Comparison of ENCODE assay signal across 20 cellular contexts in the genomic region with DNA sequence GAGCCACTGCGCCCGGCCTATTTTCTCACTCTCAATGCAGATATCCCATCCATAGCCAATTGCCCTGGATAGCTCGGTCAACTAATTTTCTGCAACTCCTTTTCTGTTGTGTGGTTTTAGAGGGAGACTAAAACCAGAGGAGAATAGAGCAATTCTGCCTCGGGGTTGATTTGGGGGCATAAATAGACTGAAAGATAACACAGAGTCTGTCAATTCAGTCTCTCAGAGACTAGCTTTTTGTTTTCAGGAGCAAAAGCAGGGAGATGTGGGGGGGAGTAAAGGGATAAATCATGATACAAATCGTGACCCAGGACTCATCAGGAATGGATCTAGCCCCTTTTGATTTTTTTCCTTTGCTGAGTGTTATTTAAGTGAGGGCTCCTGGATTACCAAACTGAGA. TPM values are rescaled to one million over a fixed set of nuclear protein-coding genes. Genes with fewer than 3 reads are reported as not detected.
DNase-seq lines count a peak whose midpoint lies in the region; ATAC-seq, FAIRE-seq and TF ChIP-seq lines count a peak whose summit lies in the region.
"Had no signal": no experiment of that assay in that cellular context is flagged by ENCODE, and none has a peak within 500 bp of the region (broad histone marks: within the 10 kb centered on the region; RNA-seq: fewer than 3 reads in every experiment).

No MANE protein-coding gene starts in this region.

- intact Hi-C loops in activated CD8-positive, alpha-beta T cell treated with anti-CD3 and anti-CD28 coated beads for 36 hours (cut with micrococcal nuclease) = no loop called here
- intact Hi-C loops in esophagus muscularis mucosa (cut with DNase I) = no loop called here

- no peaks in the 10 kb centered on the region for H4K20me1 ChIP-seq in keratinocyte (ENCODE audit: control insufficient read depth, extremely low read depth, insufficient read depth, low read length)

- peaks cover 44% of the 10 kb centered on the region for H3K79me2 ChIP-seq in keratinocyte (ENCODE audit: control insufficient read depth, insufficient read depth, low read length)

- DNase-seq in stimulated activated naive CD8-positive, alpha-beta T cell treated with anti-CD3 and anti-CD28 coated beads, Interleukin-15, amount 100 ng/mL, for 72 hours = no peak
- DNase-seq in activated CD8-positive, alpha-beta T cell treated with anti-CD3 and anti-CD28 coated beads for 36 hours = no peak
- DNase-seq in keratinocyte (ENCODE audit: low read depth, low spot score) (no peak), MG63 (no peak), esophagus muscularis mucosa (ENCODE audit: extremely low spot score) (no peak), caudate nucleus (lab: John Stamatoyannopoulos, UW) (no peak), HFFc6 (no peak)
- DNase-seq: activated effector memory CD4-positive, alpha-beta T cell treated with anti-CD3 and anti-CD28 coated beads, Interleukin-2, amount 50 U/mL, for 16 hours; Caco-2; DND-41; GOT3; left ventricle myocardium superior; NCI-H146; occipital lobe; SHP77; small intestine; stimulated activated naive CD4-positive, alpha-beta T cell treated with Interleukin-2 at 50 U/mL for 16 hours; transverse colon had no signal

- H3K4me3 ChIP-seq in keratinocyte (ENCODE audit: control insufficient read depth in 2 of 3, extremely low read depth in 1 of 3, insufficient read depth in 2 of 3, low read depth in 1 of 3, low read length in 3 of 3) (no peak overlapping the region), MG63 (no peak overlapping the region), esophagus muscularis mucosa (no peak overlapping the region)
- H3K4me3 ChIP-seq: transverse colon had no signal

- H3K4me3 Mint-ChIP-seq in stimulated activated naive CD8-positive, alpha-beta T cell treated with anti-CD3 and anti-CD28 coated beads, Interleukin-15, Interleukin-2, amounts not matched to agents 100 ng/mL and 50 ng/mL, for 24 hours = no peak overlapping the region
- no peak overlapping the region for H3K4me3 Mint-ChIP-seq in stimulated activated naive CD8-positive, alpha-beta T cell treated with anti-CD3 and anti-CD28 coated beads, Interleukin-15, amount 100 ng/mL, for 72 hours
- H3K4me3 Mint-ChIP-seq in activated CD8-positive, alpha-beta T cell treated with anti-CD3 and anti-CD28 coated beads for 36 hours = no peak overlapping the region
- no peak overlapping the region for H3K4me3 Mint-ChIP-seq in HFFc6

- H3K36me3 ChIP-seq in keratinocyte (ENCODE audit: control insufficient read depth in 2 of 2, extremely low read depth in 1 of 2, insufficient read depth in 2 of 2, low read length in 2 of 2) = peaks cover 3 to 10% of the 10 kb centered on the region in 2 experiments
- peaks cover 60% of the 10 kb centered on the region for H3K36me3 ChIP-seq in MG63
- H3K36me3 ChIP-seq in esophagus muscularis mucosa = peaks cover 0 to 14% (median 0%) of the 10 kb centered on the region in 4 donors
- H3K36me3 ChIP-seq: transverse colon had no signal

- TF ChIP-seq CTCF in activated CD8-positive, alpha-beta T cell treated with anti-CD3 and anti-CD28 coated beads for 36 hours (IDR thresholded peaks at IDR 0.05) = no peak
- TF ChIP-seq CTCF in keratinocyte (optimal IDR thresholded peaks at IDR 0.05 in 1 of 3, IDR thresholded peaks at IDR 0.05 in 1 of 3, conservative IDR thresholded peaks at IDR 0.05 in 1 of 3; ENCODE audit: extremely low read depth in 1 of 3, insufficient read depth in 2 of 3, low read length in 3 of 3) = no peak
- TF ChIP-seq CTCF in esophagus muscularis mucosa (IDR thresholded peaks at IDR 0.05) = no peak
- TF ChIP-seq CTCF in HFFc6 (IDR thresholded peaks at IDR 0.05) = no peak

- dilution Hi-C loops in keratinocyte (cut with MboI; ENCODE audit: extremely low pct_ligation_motif_present, low sequenced_read_pairs) = no loop called here

- H3K4me1 ChIP-seq in keratinocyte (ENCODE audit: control insufficient read depth, extremely low read depth, insufficient read depth, low read length) = peaks cover 20% of the 10 kb centered on the region
- peaks cover 23 to 91% (median 77%) of the 10 kb centered on the region in 4 donors for H3K4me1 ChIP-seq in esophagus muscularis mucosa

- 84% methylated on average over 5 of the region's 5 CpGs for WGBS in esophagus muscularis mucosa

- POLR2A ChIA-PET in activated CD8-positive, alpha-beta T cell treated with anti-CD3 and anti-CD28 coated beads for 36 hours (lab: Charles Lee) = interaction anchor here (0.7 to 1.5 kb wide), 2 partner anchors 27 to 72 kb away, joined by 3 read pairs; no protein-coding TSS in a partner anchor

- H3K4me1 Mint-ChIP-seq in stimulated activated naive CD8-positive, alpha-beta T cell treated with anti-CD3 and anti-CD28 coated beads, Interleukin-15, Interleukin-2, amounts not matched to agents 100 ng/mL and 50 ng/mL, for 24 hours (ENCODE audit: low read depth) = peaks cover 48% of the 10 kb centered on the region
- peaks cover 45% of the 10 kb centered on the region for H3K4me1 Mint-ChIP-seq in stimulated activated naive CD8-positive, alpha-beta T cell treated with anti-CD3 and anti-CD28 coated beads, Interleukin-15, amount 100 ng/mL, for 72 hours
- H3K4me1 Mint-ChIP-seq in activated CD8-positive, alpha-beta T cell treated with anti-CD3 and anti-CD28 coated beads for 36 hours (ENCODE audit: low read depth) = peaks cover 50% of the 10 kb centered on the region
- H3K4me1 Mint-ChIP-seq in HFFc6 (ENCODE audit: low read depth) = peaks cover 48% of the 10 kb centered on the region

- H3K27me3 ChIP-seq in keratinocyte (ENCODE audit: control insufficient read depth, extremely low read depth, insufficient read depth, low read length) (no peaks in the 10 kb centered on the region), MG63 (no peaks in the 10 kb centered on the region), esophagus muscularis mucosa (no peaks in the 10 kb centered on the region)
- H3K27me3 ChIP-seq: transverse colon had no signal

- H3K9me3 ChIP-seq in keratinocyte (ENCODE audit: control insufficient read depth, low read depth, low read length) = no peaks in the 10 kb centered on the region
- no peaks in the 10 kb centered on the region for H3K9me3 ChIP-seq in MG63
- H3K9me3 ChIP-seq in esophagus muscularis mucosa = no peaks in the 10 kb centered on the region
- H3K9me3 ChIP-seq: Caco-2, transverse colon had no signal

- H3K27ac Mint-ChIP-seq in stimulated activated naive CD8-positive, alpha-beta T cell treated with anti-CD3 and anti-CD28 coated beads, Interleukin-15, Interleukin-2, amounts not matched to agents 100 ng/mL and 50 ng/mL, for 24 hours = peak overlapping the region; percentile 52
- H3K27ac Mint-ChIP-seq in stimulated activated naive CD8-positive, alpha-beta T cell treated with anti-CD3 and anti-CD28 coated beads, Interleukin-15, amount 100 ng/mL, for 72 hours = peak overlapping the region in 1 of 2 donors; percentile 19
- H3K27ac Mint-ChIP-seq in activated CD8-positive, alpha-beta T cell treated with anti-CD3 and anti-CD28 coated beads for 36 hours = peak overlapping the region; percentile 68
- H3K27ac Mint-ChIP-seq in HFFc6 = no peak overlapping the region

- H3K9me3 Mint-ChIP-seq in stimulated activated naive CD8-positive, alpha-beta T cell treated with anti-CD3 and anti-CD28 coated beads, Interleukin-15, Interleukin-2, amounts not matched to agents 100 ng/mL and 50 ng/mL, for 24 hours = no peaks in the 10 kb centered on the region
- no peaks in the 10 kb centered on the region for H3K9me3 Mint-ChIP-seq in stimulated activated naive CD8-positive, alpha-beta T cell treated with anti-CD3 and anti-CD28 coated beads, Interleukin-15, amount 100 ng/mL, for 72 hours
- H3K9me3 Mint-ChIP-seq in activated CD8-positive, alpha-beta T cell treated with anti-CD3 and anti-CD28 coated beads for 36 hours = no peaks in the 10 kb centered on the region
- no peaks in the 10 kb centered on the region for H3K9me3 Mint-ChIP-seq in HFFc6

- ATAC-seq in stimulated activated naive CD8-positive, alpha-beta T cell treated with anti-CD3 and anti-CD28 coated beads, Interleukin-15, amount 100 ng/mL, for 72 hours = no peak
- no peak for ATAC-seq in activated CD8-positive, alpha-beta T cell treated with anti-CD3 and anti-CD28 coated beads for 36 hours
- ATAC-seq: left ventricle myocardium superior had no signal

- TF ChIP-seq POLR2A in esophagus muscularis mucosa (IDR thresholded peaks at IDR 0.05; ENCODE audit: low read depth) = no peak

- no peak overlapping the region for H2AFZ ChIP-seq in keratinocyte (ENCODE audit: control insufficient read depth, low read length)

- H3K9me1 ChIP-seq in keratinocyte (ENCODE audit: control insufficient read depth, extremely low read depth, insufficient read depth, low read length) = no peaks in the 10 kb centered on the region

- TF ChIP-seq EP300 in esophagus muscularis mucosa (IDR thresholded peaks at IDR 0.05) = no peak

- H3K27ac ChIP-seq in keratinocyte (ENCODE audit: control insufficient read depth, insufficient read depth, low read length) = peak overlapping the region; percentile 24
- no peak overlapping the region for H3K27ac ChIP-seq in esophagus muscularis mucosa (replicated peaks in 1 of 4)
- H3K27ac ChIP-seq in caudate nucleus (ENCODE audit: low read depth, low read length) = no peak overlapping the region
- H3K27ac ChIP-seq: transverse colon had no signal

- no peak overlapping the region for H3K4me2 ChIP-seq in keratinocyte (ENCODE audit: control insufficient read depth, extremely low read depth, insufficient read depth, low read depth, low read length)

- no peak overlapping the region for H3K9ac ChIP-seq in keratinocyte (ENCODE audit: control insufficient read depth, extremely low read depth, insufficient read depth, low read length)

- CTCF ChIA-PET in activated CD8-positive, alpha-beta T cell treated with anti-CD3 and anti-CD28 coated beads for 36 hours (lab: Charles Lee) = interaction anchor here (0.8 to 8.9 kb wide), 5 partner anchors 28 to 68 kb away, joined by 3 to 97 read pairs (median 67); no protein-coding TSS in a partner anchor

- H3K36me3 Mint-ChIP-seq in stimulated activated naive CD8-positive, alpha-beta T cell treated with anti-CD3 and anti-CD28 coated beads, Interleukin-15, Interleukin-2, amounts not matched to agents 100 ng/mL and 50 ng/mL, for 24 hours (ENCODE audit: low read depth) = peaks cover 5% of the 10 kb centered on the region
- H3K36me3 Mint-ChIP-seq in activated CD8-positive, alpha-beta T cell treated with anti-CD3 and anti-CD28 coated beads for 36 hours (ENCODE audit: low read depth) = peaks cover 2% of the 10 kb centered on the region
- H3K36me3 Mint-ChIP-seq in HFFc6 (ENCODE audit: low read depth) = peaks cover 3% of the 10 kb centered on the region

- H3K27me3 Mint-ChIP-seq in stimulated activated naive CD8-positive, alpha-beta T cell treated with anti-CD3 and anti-CD28 coated beads, Interleukin-15, Interleukin-2, amounts not matched to agents 100 ng/mL and 50 ng/mL, for 24 hours = no peaks in the 10 kb centered on the region
- H3K27me3 Mint-ChIP-seq in stimulated activated naive CD8-positive, alpha-beta T cell treated with anti-CD3 and anti-CD28 coated beads, Interleukin-15, amount 100 ng/mL, for 72 hours = no peaks in the 10 kb centered on the region
- no peaks in the 10 kb centered on the region for H3K27me3 Mint-ChIP-seq in activated CD8-positive, alpha-beta T cell treated with anti-CD3 and anti-CD28 coated beads for 36 hours
- peaks cover 4% of the 10 kb centered on the region; the same call in 1 of the 2 replicates for H3K27me3 Mint-ChIP-seq in HFFc6 (ENCODE audit: insufficient read depth)

- no peak for FAIRE-seq in keratinocyte (lab: Jason Lieb, UNC)
- FAIRE-seq: small intestine had no signal

RNA-seq across cellular contexts. Expression of gene COPZ1, which starts 6.5 kb away (rescaled TPM):
- total RNA-seq in activated CD8-positive, alpha-beta T cell treated with anti-CD3 and anti-CD28 coated beads for 36 hours = 10 to 100 TPM; 75.8 to 78.4 TPM
- 208 to 280 TPM (median 237 TPM) in 3 replicates for polyA plus RNA-seq in keratinocyte
- 136 TPM for polyA plus RNA-seq in keratinocyte (2011; ENCODE audit: low read depth)
- 168 and 272 TPM in 2 replicates for polyA plus RNA-seq in keratinocyte (2011; cell fraction: cytosol; rRNA removed)
- 102 and 115 TPM in 2 replicates for polyA plus RNA-seq in keratinocyte (2011; cell fraction: nucleus; rRNA removed)
- 182 and 216 TPM in 2 replicates for polyA plus RNA-seq in keratinocyte (2012; ENCODE audit: low replicate concordance)
- polyA minus RNA-seq in keratinocyte = 51.4 to 134 TPM (median 129 TPM) in 3 replicates
- 164 TPM for polyA minus RNA-seq in keratinocyte (2011; cell fraction: cytosol; rRNA and poly(A)+ RNA removed)
- polyA minus RNA-seq in keratinocyte (2011; cell fraction: nucleus; rRNA and poly(A)+ RNA removed) = 44.7 and 81.6 TPM in 2 replicates
- total RNA-seq in MG63 (2014; rRNA removed; shearing (Covaris generic); ENCODE audit: low replicate concordance) = 243 and 381 TPM in 2 replicates
- total RNA-seq in esophagus muscularis mucosa = 10 to 100 TPM; 41.1 to 61.9 (median 48.5) TPM
- total RNA-seq in HFFc6 (2021; fragmentation: NEBNext Ultra II Directional; extraction: Animal tissue kit (Norgen Biotek cat#: 25700)) = 100 to 1,000 TPM; 178 to 225 (median 200) TPM

RNA-seq across cellular contexts. Expression of gene NFE2, which starts 30.6 kb away (rescaled TPM):
- total RNA-seq in activated CD8-positive, alpha-beta T cell treated with anti-CD3 and anti-CD28 coated beads for 36 hours = not detected
- polyA plus RNA-seq in keratinocyte = 0.09 to 0.42 TPM (median 0.25 TPM) in 3 replicates
- polyA plus RNA-seq in keratinocyte (2011; ENCODE audit: low read depth) = not detected
- 0.16 and 0.19 TPM in 2 replicates for polyA plus RNA-seq in keratinocyte (2011; cell fraction: cytosol; rRNA removed)
- polyA plus RNA-seq in keratinocyte (2011; cell fraction: nucleus; rRNA removed) = 0.20 and 0.22 TPM in 2 replicates
- 0.06 and 0.17 TPM in 2 replicates for polyA plus RNA-seq in keratinocyte (2012; ENCODE audit: low replicate concordance)
- 0.10 TPM in 1 of 3 replicates, not detected in the others for polyA minus RNA-seq in keratinocyte
- polyA minus RNA-seq in keratinocyte (2011; cell fraction: cytosol; rRNA and poly(A)+ RNA removed) = not detected
- not detected in 2 replicates for polyA minus RNA-seq in keratinocyte (2011; cell fraction: nucleus; rRNA and poly(A)+ RNA removed)
- 0.13 TPM in 1 of 2 replicates, not detected in the other for total RNA-seq in MG63 (2014; rRNA removed; shearing (Covaris generic); ENCODE audit: low replicate concordance)
- total RNA-seq in esophagus muscularis mucosa = 1 to 10 TPM in 1 of 4 donors, under 1 TPM in 2, not detected in 1; 0.32 to 3.8 (median 0.42) TPM
- under 1 TPM; 0.21 to 0.59 (median 0.32) TPM for total RNA-seq in HFFc6 (2021; fragmentation: NEBNext Ultra II Directional; extraction: Animal tissue kit (Norgen Biotek cat#: 25700))
- total RNA-seq: T-helper 2 cell treated with Interferon-gamma antibody and Interleukin-4, amounts not matched to agents 100 ng/mL and 5 ng/mL, for 36 hours; transverse colon had no signal

RNA-seq across cellular contexts. Expression of gene GPR84, which starts 32.8 kb away (rescaled TPM):
- not detected for total RNA-seq in activated CD8-positive, alpha-beta T cell treated with anti-CD3 and anti-CD28 coated beads for 36 hours
- 0.08 to 0.17 TPM (median 0.12 TPM) in 3 replicates for polyA plus RNA-seq in keratinocyte
- polyA plus RNA-seq in keratinocyte (2011; ENCODE audit: low read depth) = 0.39 TPM
- polyA plus RNA-seq in keratinocyte (2011; cell fraction: cytosol; rRNA removed) = not detected in 2 replicates
- polyA plus RNA-seq in keratinocyte (2011; cell fraction: nucleus; rRNA removed) = 1.2 and 1.7 TPM in 2 replicates
- polyA plus RNA-seq in keratinocyte (2012; ENCODE audit: low replicate concordance) = 0.07 and 0.93 TPM in 2 replicates
- 0.70 TPM in 1 of 3 replicates, not detected in the others for polyA minus RNA-seq in keratinocyte
- polyA minus RNA-seq in keratinocyte (2011; cell fraction: cytosol; rRNA and poly(A)+ RNA removed) = not detected
- polyA minus RNA-seq in keratinocyte (2011; cell fraction: nucleus; rRNA and poly(A)+ RNA removed) = 0.21 and 0.39 TPM in 2 replicates
- total RNA-seq in MG63 (2014; rRNA removed; shearing (Covaris generic); ENCODE audit: low replicate concordance) = not detected in 2 replicates
- total RNA-seq in esophagus muscularis mucosa = under 1 TPM in 1 of 4 donors, not detected in 3; 0.66 TPM
- not detected for total RNA-seq in HFFc6 (2021; fragmentation: NEBNext Ultra II Directional; extraction: Animal tissue kit (Norgen Biotek cat#: 25700))
- total RNA-seq: Caco-2, left ventricle myocardium superior, transverse colon had no signal

RNA-seq across cellular contexts. Expression of gene HNRNPA1, which starts 50.9 kb away (rescaled TPM):
- total RNA-seq in activated CD8-positive, alpha-beta T cell treated with anti-CD3 and anti-CD28 coated beads for 36 hours = 1,000 to 10,000 TPM; 2,224 to 2,338 TPM
- 269 to 1,061 TPM (median 583 TPM) in 3 replicates for polyA plus RNA-seq in keratinocyte
- 866 TPM for polyA plus RNA-seq in keratinocyte (2011; ENCODE audit: low read depth)
- 514 and 556 TPM in 2 replicates for polyA plus RNA-seq in keratinocyte (2011; cell fraction: cytosol; rRNA removed)
- polyA plus RNA-seq in keratinocyte (2011; cell fraction: nucleus; rRNA removed) = 391 and 470 TPM in 2 replicates
- 660 and 1,102 TPM in 2 replicates for polyA plus RNA-seq in keratinocyte (2012; ENCODE audit: low replicate concordance)
- polyA minus RNA-seq in keratinocyte = 134 to 550 TPM (median 267 TPM) in 3 replicates
- 319 TPM for polyA minus RNA-seq in keratinocyte (2011; cell fraction: cytosol; rRNA and poly(A)+ RNA removed)
- 117 and 201 TPM in 2 replicates for polyA minus RNA-seq in keratinocyte (2011; cell fraction: nucleus; rRNA and poly(A)+ RNA removed)
- total RNA-seq in MG63 (2014; rRNA removed; shearing (Covaris generic); ENCODE audit: low replicate concordance) = 84.7 and 146 TPM in 2 replicates
- 100 to 1,000 TPM; 216 to 368 (median 270) TPM for total RNA-seq in esophagus muscularis mucosa
- total RNA-seq in HFFc6 (2021; fragmentation: NEBNext Ultra II Directional; extraction: Animal tissue kit (Norgen Biotek cat#: 25700)) = 1,000 to 10,000 TPM in 3 of 6 experiments, 100 to 1,000 TPM in 3; 768 to 1,141 (median 1,018) TPM

RNA-seq across cellular contexts. Expression of gene CBX5, which starts 51.5 kb away (rescaled TPM):
- 100 to 1,000 TPM; 125 to 128 TPM for total RNA-seq in activated CD8-positive, alpha-beta T cell treated with anti-CD3 and anti-CD28 coated beads for 36 hours
- 15.5 to 25.8 TPM (median 23.3 TPM) in 3 replicates for polyA plus RNA-seq in keratinocyte
- 20.2 TPM for polyA plus RNA-seq in keratinocyte (2011; ENCODE audit: low read depth)
- 9.9 and 17.5 TPM in 2 replicates for polyA plus RNA-seq in keratinocyte (2011; cell fraction: cytosol; rRNA removed)
- polyA plus RNA-seq in keratinocyte (2011; cell fraction: nucleus; rRNA removed) = 19.6 and 22.4 TPM in 2 replicates
- polyA plus RNA-seq in keratinocyte (2012; ENCODE audit: low replicate concordance) = 9.0 and 20.1 TPM in 2 replicates
- polyA minus RNA-seq in keratinocyte = 32.0 to 66.7 TPM (median 33.1 TPM) in 3 replicates
- 20.5 TPM for polyA minus RNA-seq in keratinocyte (2011; cell fraction: cytosol; rRNA and poly(A)+ RNA removed)
- polyA minus RNA-seq in keratinocyte (2011; cell fraction: nucleus; rRNA and poly(A)+ RNA removed) = 14.8 and 32.6 TPM in 2 replicates
- 20.5 and 26.6 TPM in 2 replicates for total RNA-seq in MG63 (2014; rRNA removed; shearing (Covaris generic); ENCODE audit: low replicate concordance)
- 10 to 100 TPM; 29.0 to 45.3 (median 37.3) TPM for total RNA-seq in esophagus muscularis mucosa
- total RNA-seq in HFFc6 (2021; fragmentation: NEBNext Ultra II Directional; extraction: Animal tissue kit (Norgen Biotek cat#: 25700)) = 100 to 1,000 TPM in 4 of 6 experiments, 10 to 100 TPM in 2; 76.8 to 128 (median 117) TPM
